ENCODE assay signal across 14 cellular contexts in the genomic region with DNA sequence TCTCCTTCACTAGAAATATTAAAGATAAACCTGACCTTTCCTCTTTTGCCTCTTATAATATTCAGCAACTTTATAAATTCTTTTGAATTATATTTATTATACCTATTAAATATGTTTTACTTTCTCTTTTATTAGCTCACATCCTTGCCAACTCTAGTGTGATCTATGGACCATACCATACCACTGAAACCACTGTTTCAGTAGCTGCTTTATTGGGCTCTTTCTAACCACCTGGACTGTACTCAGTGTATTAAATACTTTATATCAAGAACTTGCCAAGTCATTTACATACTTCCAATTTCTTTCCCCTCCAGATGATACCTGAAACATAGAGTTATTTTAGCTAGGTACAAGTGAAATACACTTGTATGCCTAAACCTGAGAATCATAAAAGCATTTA.
DNase-seq lines count a peak whose midpoint lies in the region; ATAC-seq and TF ChIP-seq lines count a peak whose summit lies in the region.
"Had no signal": no experiment of that assay in that cellular context is flagged by ENCODE, and none has a peak within 500 bp of the region (broad histone marks: within the 10 kb centered on the region; RNA-seq: fewer than 3 reads in every experiment).

No MANE protein-coding gene starts in this region.

- no peak overlapping the region for H3K4me3 Mint-ChIP-seq in activated CD8-positive, alpha-beta memory T cell treated with anti-CD3 and anti-CD28 coated beads, Interleukin-2, amount 10 ng/mL, durations not matched to agents 7 days and 5 days
- H3K4me3 Mint-ChIP-seq: B cell; CD4-positive, alpha-beta T cell had no signal

- peaks cover 0 to 3% of the 10 kb centered on the region in 2 donors for H3K9me3 ChIP-seq in transverse colon

- in situ Hi-C loops in transverse colon (cut with MboI; ENCODE audit: low pct_ligation_motif_present in 1 of 4, low pct_unique_long_range_greater_than_20kb in 1 of 4, low sequenced_read_pairs in 3 of 4) = no loop called here

- no peak overlapping the region for H3K27ac Mint-ChIP-seq in activated CD8-positive, alpha-beta memory T cell treated with anti-CD3 and anti-CD28 coated beads, Interleukin-2, amount 10 ng/mL, durations not matched to agents 7 days and 5 days
- H3K27ac Mint-ChIP-seq: B cell; CD4-positive, alpha-beta T cell had no signal

- TF ChIP-seq EP300 in transverse colon (IDR thresholded peaks at IDR 0.05; ENCODE audit: low read depth) = no peak

- H3K36me3 ChIP-seq in transverse colon = no peaks in the 10 kb centered on the region

- ATAC-seq in GM18498 (IDR thresholded peaks at IDR 0.05; ENCODE audit: unreplicated experiment) (peak; percentile 60), GM21360 (IDR thresholded peaks at IDR 0.05; ENCODE audit: unreplicated experiment) (peak; percentile 81), HG03565 (IDR thresholded peaks at IDR 0.05; ENCODE audit: unreplicated experiment) (peak; percentile 43)
- no peak for ATAC-seq in activated CD8-positive, alpha-beta memory T cell treated with anti-CD3 and anti-CD28 coated beads, Interleukin-2, amount 10 ng/mL, durations not matched to agents 7 days and 5 days
- ATAC-seq: HCT116 had no signal

- no peak for DNase-seq in transverse colon
- DNase-seq in COLO829 (ENCODE audit: low spot score) = no peak
- DNase-seq in activated CD8-positive, alpha-beta memory T cell treated with anti-CD3 and anti-CD28 coated beads, Interleukin-2, amount 10 ng/mL, durations not matched to agents 7 days and 5 days = no peak
- DNase-seq: C1 segment of cervical spinal cord; CD4-positive, alpha-beta T cell; GF-D8; GM23248 had no signal

- TF ChIP-seq CTCF in VCaP (conservative IDR thresholded peaks at IDR 0.05) (no peak), transverse colon (IDR thresholded peaks at IDR 0.05) (no peak)

- no peaks in the 10 kb centered on the region for H3K4me1 ChIP-seq in transverse colon

- H3K4me3 ChIP-seq in transverse colon = no peak overlapping the region
- H3K4me3 ChIP-seq: GM23248 had no signal

- H3K27me3 ChIP-seq in transverse colon = no peaks in the 10 kb centered on the region

- intact Hi-C loops in transverse colon (cut with DNase I; ENCODE audit: low total_unique reads) = no loop called here

- CTCF ChIA-PET in activated CD8-positive, alpha-beta memory T cell treated with anti-CD3 and anti-CD28 coated beads, Interleukin-2, amount 10 ng/mL, durations not matched to agents 7 days and 5 days (lab: Charles Lee) = no interaction called here

- peaks cover 6% of the 10 kb centered on the region for H3K9me3 Mint-ChIP-seq in activated CD8-positive, alpha-beta memory T cell treated with anti-CD3 and anti-CD28 coated beads, Interleukin-2, amount 10 ng/mL, durations not matched to agents 7 days and 5 days (ENCODE audit: low read depth)

- H3K27me3 Mint-ChIP-seq in activated CD8-positive, alpha-beta memory T cell treated with anti-CD3 and anti-CD28 coated beads, Interleukin-2, amount 10 ng/mL, durations not matched to agents 7 days and 5 days = no peaks in the 10 kb centered on the region
- H3K27me3 Mint-ChIP-seq: B cell; CD4-positive, alpha-beta T cell had no signal

- no peaks in the 10 kb centered on the region for H3K4me1 Mint-ChIP-seq in activated CD8-positive, alpha-beta memory T cell treated with anti-CD3 and anti-CD28 coated beads, Interleukin-2, amount 10 ng/mL, durations not matched to agents 7 days and 5 days
- H3K4me1 Mint-ChIP-seq: B cell had no signal

- H3K27ac ChIP-seq in VCaP (peak overlapping the region; percentile 43), transverse colon (no peak overlapping the region)
- H3K27ac ChIP-seq: GM23248, HL-60 had no signal

- TF ChIP-seq POLR2A in transverse colon (IDR thresholded peaks at IDR 0.05) = no peak

- no peaks in the 10 kb centered on the region for H3K36me3 Mint-ChIP-seq in activated CD8-positive, alpha-beta memory T cell treated with anti-CD3 and anti-CD28 coated beads, Interleukin-2, amount 10 ng/mL, durations not matched to agents 7 days and 5 days
